Comparison of ENCODE assay signal across 8 cellular contexts in genomic region chr12:91178139-91178561, GRCh38. TPM values are rescaled to one million over a fixed set of nuclear protein-coding genes. Genes with fewer than 3 reads are reported as not detected.
DNase-seq lines count a peak whose midpoint lies in the region; ATAC-seq and TF ChIP-seq lines count a peak whose summit lies in the region.

No MANE protein-coding gene starts in this region.

- H3K9me3 ChIP-seq in esophagus (ENCODE audit: control insufficient read depth in 2 of 2, insufficient read depth in 1 of 2, low read depth in 1 of 2, low read length in 1 of 2) = no peaks in the 10 kb centered on the region

- no peaks in the 10 kb centered on the region for H3K27me3 Mint-ChIP-seq in activated CD4-positive, alpha-beta memory T cell treated with anti-CD3 and anti-CD28 coated beads for 36 hours

- no peaks in the 10 kb centered on the region for H3K4me1 Mint-ChIP-seq in activated CD4-positive, alpha-beta memory T cell treated with anti-CD3 and anti-CD28 coated beads for 36 hours (ENCODE audit: low read depth)

- DNase-seq in EL (peak; percentile 46), NCI-H460 (ENCODE audit: extremely low read depth, low read depth) (peak; percentile 13), omental fat pad (ENCODE audit: low spot score) (no peak), erythroblast (lab: John Stamatoyannopoulos, UW) (no peak)
- DNase-seq in activated CD4-positive, alpha-beta memory T cell treated with anti-CD3 and anti-CD28 coated beads for 36 hours = no peak

- no peaks in the 10 kb centered on the region for H3K9me3 Mint-ChIP-seq in activated CD4-positive, alpha-beta memory T cell treated with anti-CD3 and anti-CD28 coated beads for 36 hours

- intact Hi-C loops in activated CD4-positive, alpha-beta memory T cell treated with anti-CD3 and anti-CD28 coated beads for 36 hours (cut with micrococcal nuclease) = loop anchor here (10.0 kb wide), 1 partner anchor 147 kb away; no protein-coding TSS in a partner anchor

- no peaks in the 10 kb centered on the region for H3K36me3 Mint-ChIP-seq in activated CD4-positive, alpha-beta memory T cell treated with anti-CD3 and anti-CD28 coated beads for 36 hours

- peak overlapping the region; percentile 38 to 54 for H3K4me3 ChIP-seq in esophagus (ENCODE audit: low read depth in 1 of 2, low read length in 2 of 2)

- ATAC-seq in omental fat pad (ENCODE audit: low FRiP score) (peak; percentile 48), GM18511 (IDR thresholded peaks at IDR 0.05; ENCODE audit: unreplicated experiment) (no peak), HG02610 (IDR thresholded peaks at IDR 0.05; ENCODE audit: unreplicated experiment) (no peak)

- H3K36me3 ChIP-seq in esophagus (ENCODE audit: control insufficient read depth in 2 of 2, insufficient read depth in 2 of 2, low read length in 1 of 2) = no peaks in the 10 kb centered on the region

- TF ChIP-seq CTCF in omental fat pad (IDR thresholded peaks at IDR 0.05) = no peak

- H3K4me3 Mint-ChIP-seq in activated CD4-positive, alpha-beta memory T cell treated with anti-CD3 and anti-CD28 coated beads for 36 hours = no peak overlapping the region

- no peaks in the 10 kb centered on the region for H3K27me3 ChIP-seq in esophagus (ENCODE audit: control insufficient read depth in 1 of 2, insufficient read depth in 2 of 2, low read length in 2 of 2)

- no peak for TF ChIP-seq POLR2A in erythroblast (IDR thresholded peaks at IDR 0.05; ENCODE audit: low read length)

- H3K27ac Mint-ChIP-seq in activated CD4-positive, alpha-beta memory T cell treated with anti-CD3 and anti-CD28 coated beads for 36 hours = no peak overlapping the region

- 24 to 30% methylated on average over 7 of the region's 7 CpGs for WGBS in esophagus, 2 donors

- H3K4me1 ChIP-seq in esophagus (ENCODE audit: control insufficient read depth in 2 of 2, insufficient read depth in 2 of 2, low read length in 1 of 2) = no peaks in the 10 kb centered on the region

- CTCF ChIA-PET in activated CD4-positive, alpha-beta memory T cell treated with anti-CD3 and anti-CD28 coated beads for 36 hours (lab: Charles Lee) = no interaction called here

- POLR2A ChIA-PET in activated CD4-positive, alpha-beta memory T cell treated with anti-CD3 and anti-CD28 coated beads for 36 hours (lab: Charles Lee) = no interaction called here

- peak overlapping the region; percentile 54 to 77 for H3K27ac ChIP-seq in esophagus (ENCODE audit: low read depth in 2 of 2, low read length in 1 of 2)

RNA-seq across cellular contexts. Expression of gene DCN, which starts 4.5 kb away (rescaled TPM):
- total RNA-seq in NCI-H460 (2014; rRNA removed; shearing (Covaris generic)) = 1.8 and 3.3 TPM in 2 replicates
- 0.18 TPM in 1 of 2 replicates, not detected in the other for polyA plus RNA-seq in NCI-H460 (2014; cell fraction: nucleus; rRNA removed)
- polyA plus RNA-seq in esophagus = 100 to 1,000 TPM in 1 of 2 donors, 10 to 100 TPM in 1; 41.1 to 152 TPM
- total RNA-seq in omental fat pad = 1,000 to 10,000 TPM in 3 of 4 donors, 100 to 1,000 TPM in 1; 753 to 2,728 (median 2,146) TPM
- not detected for total RNA-seq in activated CD4-positive, alpha-beta memory T cell treated with anti-CD3 and anti-CD28 coated beads for 36 hours

Comparison
In these comparisons a context has a peak if more than half of its experiments do, and no peak if none do; other contexts are left out.
1. DNase-seq: peak in EL (single experiment) and NCI-H460 (single experiment); none in omental fat pad (single experiment), activated CD4-positive, alpha-beta memory T cell treated with anti-CD3 and anti-CD28 coated beads for 36 hours (single experiment) and erythroblast (0 of 2).
2. RNA of gene DCN, which starts 4.5 kb away (total RNA-seq): 753 to 2,728 TPM in omental fat pad; 1.8 to 3.3 TPM in NCI-H460 and not detected in activated CD4-positive, alpha-beta memory T cell treated with anti-CD3 and anti-CD28 coated beads for 36 hours; every median in the first group is over 100 times any median in the second.